Comparison of ENCODE assay signal across 15 cellular contexts in the genomic region with DNA sequence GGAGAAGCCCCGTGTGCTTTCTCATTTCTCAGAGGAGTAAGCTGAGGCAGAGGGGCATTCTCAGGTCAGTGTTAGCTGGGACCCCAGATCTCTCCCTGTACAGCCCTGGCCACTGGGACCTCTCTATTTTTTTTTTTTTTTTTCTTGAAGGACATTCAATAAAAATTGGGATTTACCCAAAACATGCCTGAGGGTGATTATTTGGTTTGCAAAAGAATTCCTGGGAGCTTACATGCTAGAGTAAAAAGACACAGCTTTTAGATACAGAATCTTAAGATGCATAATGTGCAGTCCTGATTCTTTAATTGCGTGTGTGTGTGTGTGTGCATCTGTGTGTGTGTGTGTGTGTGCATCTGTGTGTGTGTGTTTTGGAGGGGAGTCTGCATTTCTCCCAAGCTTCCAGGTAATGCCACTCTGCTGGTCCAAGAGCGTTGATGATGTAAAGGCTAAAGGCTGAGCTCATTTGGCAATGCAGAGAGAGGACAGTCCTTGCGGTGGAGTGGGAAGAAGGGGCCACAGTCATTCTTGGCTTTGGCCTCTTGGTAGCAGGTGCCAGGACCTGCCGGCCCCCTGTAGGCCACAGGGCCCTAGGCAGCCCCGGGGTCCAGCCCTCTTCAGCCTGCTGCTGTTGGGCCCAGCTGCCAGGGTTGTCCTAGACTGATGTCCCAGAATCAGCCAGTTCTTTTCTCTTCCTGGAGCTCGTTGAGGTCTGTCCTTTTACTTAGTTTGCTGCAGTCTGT. TPM values are rescaled to one million over a fixed set of nuclear protein-coding genes. Genes with fewer than 3 reads are reported as not detected.
DNase-seq lines count a peak whose midpoint lies in the region; ATAC-seq and TF ChIP-seq lines count a peak whose summit lies in the region.
"Had no signal": no experiment of that assay in that cellular context is flagged by ENCODE, and none has a peak within 500 bp of the region (broad histone marks: within the 10 kb centered on the region; RNA-seq: fewer than 3 reads in every experiment).

No MANE protein-coding gene starts in this region.

- no peak for DNase-seq in GM23248
- peak in 1 of 7 donors; percentile 21 for DNase-seq in adrenal gland
- DNase-seq in stomach = no peak
- no peak for DNase-seq in activated naive CD4-positive, alpha-beta T cell treated with anti-CD3 and anti-CD28 coated beads, Interleukin-2, amount 10 ng/mL, durations not matched to agents 7 days and 5 days
- no peak for DNase-seq in NCI-H345 (lab: John Stamatoyannopoulos, UW)
- no peak for DNase-seq in osteoblast (ENCODE audit: insufficient read length, low spot score, missing footprints)
- DNase-seq: activated CD4-positive, alpha-beta memory T cell treated with anti-CD3 and anti-CD28 coated beads for 36 hours; activated gamma-delta T cell treated with Interleukin-2 at 50 U/mL for 16 hours; foreskin keratinocyte; MM.1S; Peyer's patch; stimulated activated CD4-positive, alpha-beta T cell treated with anti-CD3 and anti-CD28 coated beads, Interleukin-2, amount 100 ng/mL, for 24 hours; stimulated activated naive CD8-positive, alpha-beta T cell treated with anti-CD3 and anti-CD28 coated beads, Interleukin-15, amount 100 ng/mL, for 72 hours had no signal

- no peaks in the 10 kb centered on the region for H3K9me3 Mint-ChIP-seq in activated naive CD4-positive, alpha-beta T cell treated with anti-CD3 and anti-CD28 coated beads, Interleukin-2, amount 10 ng/mL, durations not matched to agents 7 days and 5 days
- H3K9me3 Mint-ChIP-seq: activated CD4-positive, alpha-beta memory T cell treated with anti-CD3 and anti-CD28 coated beads for 36 hours; stimulated activated naive CD8-positive, alpha-beta T cell treated with anti-CD3 and anti-CD28 coated beads, Interleukin-15, amount 100 ng/mL, for 72 hours had no signal

- H3K9ac ChIP-seq in GM23248 = peak overlapping the region; percentile 13; the same call in 1 of the 2 replicates

- no peak overlapping the region for H3K4me3 Mint-ChIP-seq in activated naive CD4-positive, alpha-beta T cell treated with anti-CD3 and anti-CD28 coated beads, Interleukin-2, amount 10 ng/mL, durations not matched to agents 7 days and 5 days
- H3K4me3 Mint-ChIP-seq: activated CD4-positive, alpha-beta memory T cell treated with anti-CD3 and anti-CD28 coated beads for 36 hours; stimulated activated naive CD8-positive, alpha-beta T cell treated with anti-CD3 and anti-CD28 coated beads, Interleukin-15, amount 100 ng/mL, for 72 hours had no signal

- H3K36me3 Mint-ChIP-seq in activated naive CD4-positive, alpha-beta T cell treated with anti-CD3 and anti-CD28 coated beads, Interleukin-2, amount 10 ng/mL, durations not matched to agents 7 days and 5 days = peaks cover 15% of the 10 kb centered on the region

- TF ChIP-seq POLR2A in adrenal gland (IDR thresholded peaks at IDR 0.05) (no peak), stomach (IDR thresholded peaks at IDR 0.05) (no peak)

- H3K4me1 ChIP-seq in GM23248 (ENCODE audit: insufficient read depth) (peaks cover 32% of the 10 kb centered on the region), adrenal gland (replicated peaks in 1 of 2) (peaks cover 56 to 59% of the 10 kb centered on the region in 2 donors), stomach (peaks cover 49 to 73% (median 56%) of the 10 kb centered on the region in 4 donors), osteoblast (ENCODE audit: insufficient read depth, low read length) (peaks cover 22% of the 10 kb centered on the region)

- no peaks in the 10 kb centered on the region for H3K9me2 ChIP-seq in GM23248 (ENCODE audit: insufficient read depth)

- H3K36me3 ChIP-seq in GM23248 (ENCODE audit: low read depth) (peaks cover 34% of the 10 kb centered on the region; the same call in 1 of the 2 replicates), adrenal gland (replicated peaks in 1 of 2) (peaks cover 0 to 23% of the 10 kb centered on the region in 2 donors), stomach (peaks cover 12 to 34% (median 24%) of the 10 kb centered on the region in 4 donors), osteoblast (ENCODE audit: insufficient read depth, low read length) (peaks cover 69% of the 10 kb centered on the region)

- no peak overlapping the region for H2AFZ ChIP-seq in GM23248
- no peak overlapping the region for H2AFZ ChIP-seq in osteoblast (ENCODE audit: low read length)

- CTCF ChIA-PET in activated naive CD4-positive, alpha-beta T cell treated with anti-CD3 and anti-CD28 coated beads, Interleukin-2, amount 10 ng/mL, durations not matched to agents 7 days and 5 days (lab: Charles Lee) = interaction anchor here (0.7 to 2.0 kb wide), 4 partner anchors 47 to 322 kb away, joined by 3 to 5 read pairs (median 4); no protein-coding TSS in a partner anchor

- intact Hi-C loops in adrenal gland (cut with DNase I) (loop anchor here in 1 of 2 donors (5.0 kb wide), 1 partner anchor 333 kb away; no protein-coding TSS in a partner anchor), stomach (cut with DNase I; ENCODE audit: low total_unique reads) (no loop called here)

- H3K27ac Mint-ChIP-seq in activated naive CD4-positive, alpha-beta T cell treated with anti-CD3 and anti-CD28 coated beads, Interleukin-2, amount 10 ng/mL, durations not matched to agents 7 days and 5 days = no peak overlapping the region
- H3K27ac Mint-ChIP-seq: activated CD4-positive, alpha-beta memory T cell treated with anti-CD3 and anti-CD28 coated beads for 36 hours had no signal

- in situ Hi-C loops in GM23248 (cut with MboI) = loop anchor here (10.0 kb wide), 2 partner anchors 165 to 325 kb away; partner anchors contain the start of gene STPG4

- ATAC-seq in HG02938 (IDR thresholded peaks at IDR 0.05; ENCODE audit: unreplicated experiment) = no peak
- ATAC-seq: foreskin keratinocyte; stimulated activated naive CD8-positive, alpha-beta T cell treated with anti-CD3 and anti-CD28 coated beads, Interleukin-15, amount 100 ng/mL, for 72 hours had no signal

- peak in 1 of 6 experiments; percentile 6 for TF ChIP-seq CTCF in adrenal gland (IDR thresholded peaks at IDR 0.05)
- no peak for TF ChIP-seq CTCF in stomach (IDR thresholded peaks at IDR 0.05)
- no peak for TF ChIP-seq CTCF in osteoblast (IDR thresholded peaks at IDR 0.05; ENCODE audit: extremely low read depth, low read depth, low read length)

- H3K4me1 Mint-ChIP-seq in activated naive CD4-positive, alpha-beta T cell treated with anti-CD3 and anti-CD28 coated beads, Interleukin-2, amount 10 ng/mL, durations not matched to agents 7 days and 5 days = peaks cover 26% of the 10 kb centered on the region

- no peaks in the 10 kb centered on the region for H4K20me1 ChIP-seq in GM23248 (ENCODE audit: insufficient read depth)
- peaks cover 30% of the 10 kb centered on the region for H4K20me1 ChIP-seq in osteoblast (ENCODE audit: insufficient read depth, low read length)

- no peak overlapping the region for H3K4me3 ChIP-seq in GM23248
- no peak overlapping the region for H3K4me3 ChIP-seq in adrenal gland
- no peak overlapping the region for H3K4me3 ChIP-seq in stomach
- H3K4me3 ChIP-seq in osteoblast (ENCODE audit: insufficient read depth, low read length) = no peak overlapping the region
- H3K4me3 ChIP-seq: Peyer's patch had no signal

- TF ChIP-seq EP300 in stomach (IDR thresholded peaks at IDR 0.05) = no peak

- H3K4me2 ChIP-seq in GM23248 (ENCODE audit: unreplicated experiment) = no peak overlapping the region
- H3K4me2 ChIP-seq in osteoblast (ENCODE audit: insufficient read depth, low read length) = no peak overlapping the region

- H3K79me2 ChIP-seq in GM23248 (ENCODE audit: insufficient read depth) = peaks cover 66% of the 10 kb centered on the region
- peaks cover 58% of the 10 kb centered on the region for H3K79me2 ChIP-seq in osteoblast (ENCODE audit: insufficient read depth, low read length)

- H3K9me3 ChIP-seq in GM23248 (ENCODE audit: low read depth) = no peaks in the 10 kb centered on the region
- H3K9me3 ChIP-seq in adrenal gland (replicated peaks in 1 of 3) = no peaks in the 10 kb centered on the region
- no peaks in the 10 kb centered on the region for H3K9me3 ChIP-seq in stomach
- no peaks in the 10 kb centered on the region for H3K9me3 ChIP-seq in osteoblast (ENCODE audit: low read depth, low read length)
- H3K9me3 ChIP-seq: Peyer's patch had no signal

- H3F3A ChIP-seq in GM23248 (ENCODE audit: insufficient read depth) = peaks cover 26% of the 10 kb centered on the region

- H3K27me3 Mint-ChIP-seq in activated naive CD4-positive, alpha-beta T cell treated with anti-CD3 and anti-CD28 coated beads, Interleukin-2, amount 10 ng/mL, durations not matched to agents 7 days and 5 days = no peaks in the 10 kb centered on the region
- H3K27me3 Mint-ChIP-seq: activated CD4-positive, alpha-beta memory T cell treated with anti-CD3 and anti-CD28 coated beads for 36 hours; stimulated activated naive CD8-positive, alpha-beta T cell treated with anti-CD3 and anti-CD28 coated beads, Interleukin-15, amount 100 ng/mL, for 72 hours had no signal

- WGBS in GM23248 (ENCODE audit: low coverage in 1 of 2, low lambda C conversion rate in 2 of 2, missing lambda C conversion rate in 2 of 2), 2 experiments = 67 to 75% methylated on average over 6 to 7 of the region's 7 CpGs
- WGBS in adrenal gland, 4 donors = 57 to 77% (median 65%) methylated on average over 4 to 7 of the region's 7 CpGs
- WGBS in stomach, 5 donors = 60 to 75% (median 74%) methylated on average over 7 of the region's 7 CpGs

- H3K27ac ChIP-seq in GM23248 (no peak overlapping the region), adrenal gland (peak overlapping the region; percentile 49 to 91 (median 76)), layer of hippocampus (ENCODE audit: low read depth, low read length) (peak overlapping the region; percentile 98), stomach (peak overlapping the region in 4 of 5 donors; percentile 64 to 83 (median 79)), osteoblast (ENCODE audit: low read depth, low read length) (no peak overlapping the region)
- H3K27ac ChIP-seq: foreskin keratinocyte had no signal

- H3K27me3 ChIP-seq in GM23248 (replicated peaks; ENCODE audit: insufficient read depth) (no peaks in the 10 kb centered on the region), adrenal gland (no peaks in the 10 kb centered on the region), layer of hippocampus (ENCODE audit: control insufficient read depth, insufficient read depth, low read length) (no peaks in the 10 kb centered on the region), stomach (no peaks in the 10 kb centered on the region), osteoblast (ENCODE audit: insufficient read depth, low read length) (no peaks in the 10 kb centered on the region)
- H3K27me3 ChIP-seq: foreskin keratinocyte, Peyer's patch had no signal

RNA-seq across cellular contexts. Expression of gene TTC7A, which starts 48.6 kb away (rescaled TPM):
- total RNA-seq in GM23248 (2014; rRNA removed; shearing (Covaris generic)) = 51.2 and 61.1 TPM in 2 replicates
- 16.1 and 17.7 TPM in 2 replicates for polyA plus RNA-seq in GM23248 (2016; fragmentation: Nextera tagmentation; extraction: Ambion mirVana)
- total RNA-seq in adrenal gland = 10 to 100 TPM; 30.6 to 87.4 (median 57.8) TPM
- 10 to 100 TPM; 24.6 to 59.4 (median 31.9) TPM for polyA plus RNA-seq in adrenal gland
- total RNA-seq in stomach = 10 to 100 TPM in 4 of 5 donors, 1 to 10 TPM in 1; 7.2 to 44.6 (median 28.1) TPM
- 1 to 10 TPM; 4.9 to 9.1 (median 8.5) TPM for polyA plus RNA-seq in stomach
- total RNA-seq in osteoblast = 41.0 and 44.5 TPM in 2 replicates

Comparison
In these comparisons a context has a peak if more than half of its experiments do, and no peak if none do; other contexts are left out.
1. H3K27ac ChIP-seq: peak in adrenal gland (5 of 5), layer of hippocampus (single experiment) and stomach (4 of 5); none in GM23248 (single experiment) and osteoblast (single experiment).